ENCODE assay signal across 20 cellular contexts in genomic region chr3:127732303-127732702, GRCh38. TPM values are rescaled to one million over a fixed set of nuclear protein-coding genes. Genes with fewer than 3 reads are reported as not detected.
A peak's percentile ranks its signal among the peaks of the same experiment; 100 is the strongest.
DNase-seq lines count a peak whose midpoint lies in the region; ATAC-seq and TF ChIP-seq lines count a peak whose summit lies in the region.
"Had no signal": no experiment of that assay in that cellular context is flagged by ENCODE, and none has a peak within 500 bp of the region (broad histone marks: within the 10 kb centered on the region; RNA-seq: fewer than 3 reads in every experiment).

No MANE protein-coding gene starts in this region.

- POLR2A ChIA-PET in HEK293 (lab: Yijun Ruan, JAX), result no interaction called here
- POLR2A ChIA-PET in activated CD8-positive, alpha-beta T cell treated with anti-CD3 and anti-CD28 coated beads, Interleukin-2, amount 10 ng/mL, durations not matched to agents 7 days and 5 days (lab: Charles Lee), result no interaction called here

- no peaks in the 10 kb centered on the region for H3K36me3 ChIP-seq in BLaER1 treated with 17β-estradiol and CSF1 and Interleukin-3, amounts not matched to agents 10 nM and 100 nM
- H3K36me3 ChIP-seq in HEK293 (ENCODE audit: control insufficient read depth in 2 of 2, insufficient read depth in 1 of 2, low read length in 2 of 2), result no peaks in the 10 kb centered on the region
- H3K36me3 ChIP-seq in WERI-Rb-1, result no peaks in the 10 kb centered on the region
- H3K36me3 ChIP-seq in GM23248 (ENCODE audit: low read depth), result no peaks in the 10 kb centered on the region

- H3K27ac ChIP-seq in BLaER1 treated with 17β-estradiol and CSF1 and Interleukin-3, amounts not matched to agents 10 nM and 100 nM, result peak overlapping the region in 7 of 11 experiments; percentile 21 to 85 (median 64); a peak in 13 of 22 replicates
- H3K27ac ChIP-seq in HEK293 (ENCODE audit: extremely low read depth, low read depth, low read length) (no peak overlapping the region), WERI-Rb-1 (peak overlapping the region; percentile 40; the same call in 1 of the 2 replicates), GM23248 (no peak overlapping the region)

- no peaks in the 10 kb centered on the region for H3K27me3 ChIP-seq in BLaER1 treated with 17β-estradiol and CSF1 and Interleukin-3, amounts not matched to agents 10 nM and 100 nM
- no peaks in the 10 kb centered on the region for H3K27me3 ChIP-seq in WERI-Rb-1 (ENCODE audit: insufficient read depth, low read depth, severe bottlenecking)
- H3K27me3 ChIP-seq in GM23248 (replicated peaks; ENCODE audit: insufficient read depth), result no peaks in the 10 kb centered on the region

- H3K36me3 Mint-ChIP-seq in activated CD8-positive, alpha-beta T cell treated with anti-CD3 and anti-CD28 coated beads, Interleukin-2, amount 10 ng/mL, durations not matched to agents 7 days and 5 days (ENCODE audit: low read depth), result no peaks in the 10 kb centered on the region
- H3K36me3 Mint-ChIP-seq: activated naive CD8-positive, alpha-beta T cell treated with anti-CD3 and anti-CD28 coated beads, Interleukin-2, amount 10 ng/mL, durations not matched to agents 7 days and 5 days; CD8-positive, alpha-beta memory T cell; naive thymus-derived CD4-positive, alpha-beta T cell had no signal

- H3K9me3 Mint-ChIP-seq in activated CD8-positive, alpha-beta T cell treated with anti-CD3 and anti-CD28 coated beads, Interleukin-2, amount 10 ng/mL, durations not matched to agents 7 days and 5 days (ENCODE audit: insufficient read depth), result no peaks in the 10 kb centered on the region
- H3K9me3 Mint-ChIP-seq: activated naive CD8-positive, alpha-beta T cell treated with anti-CD3 and anti-CD28 coated beads, Interleukin-2, amount 10 ng/mL, durations not matched to agents 7 days and 5 days; CD8-positive, alpha-beta memory T cell; HFFc6; naive thymus-derived CD4-positive, alpha-beta T cell; T-helper 1 cell treated with Interleukin-12 subunit alpha and Interleukin-12 subunit beta and Interleukin-4 antibody, amounts not matched to agents 30 μg/mL and 1 μg/mL, for 36 hours had no signal

- in situ Hi-C loops in GM23248 (cut with MboI), result no loop called here

- no peak overlapping the region for H3K4me3 ChIP-seq in BLaER1 treated with 17β-estradiol and CSF1 and Interleukin-3, amounts not matched to agents 10 nM and 100 nM
- H3K4me3 ChIP-seq in HEK293 (ENCODE audit: low read depth, low read length) (no peak overlapping the region), WERI-Rb-1 (ENCODE audit: low read depth, low read length) (no peak overlapping the region), GM23248 (no peak overlapping the region)
- H3K4me3 ChIP-seq: smooth muscle cell had no signal

- H3K4me1 Mint-ChIP-seq in activated CD8-positive, alpha-beta T cell treated with anti-CD3 and anti-CD28 coated beads, Interleukin-2, amount 10 ng/mL, durations not matched to agents 7 days and 5 days (ENCODE audit: low read depth), result peaks cover 10% of the 10 kb centered on the region
- H3K4me1 Mint-ChIP-seq: CD8-positive, alpha-beta memory T cell had no signal

- H3K9me3 ChIP-seq in BLaER1 treated with 17β-estradiol and CSF1 and Interleukin-3, amounts not matched to agents 10 nM and 100 nM (replicated peaks in 1 of 11), result peaks cover 0 to 12% (median under 1%) of the 10 kb centered on the region in 11 experiments; a peak in 6 of 22 replicates
- H3K9me3 ChIP-seq in HEK293 (ENCODE audit: control insufficient read depth, insufficient read depth, low read depth, low read length), result no peaks in the 10 kb centered on the region
- no peaks in the 10 kb centered on the region for H3K9me3 ChIP-seq in WERI-Rb-1 (ENCODE audit: severe bottlenecking)
- H3K9me3 ChIP-seq in GM23248 (ENCODE audit: low read depth), result no peaks in the 10 kb centered on the region

- no peak overlapping the region for H3K4me3 Mint-ChIP-seq in activated CD8-positive, alpha-beta T cell treated with anti-CD3 and anti-CD28 coated beads, Interleukin-2, amount 10 ng/mL, durations not matched to agents 7 days and 5 days
- H3K4me3 Mint-ChIP-seq: activated naive CD8-positive, alpha-beta T cell treated with anti-CD3 and anti-CD28 coated beads, Interleukin-2, amount 10 ng/mL, durations not matched to agents 7 days and 5 days; CD8-positive, alpha-beta memory T cell; HFFc6; naive thymus-derived CD4-positive, alpha-beta T cell; T-helper 1 cell treated with Interleukin-12 subunit alpha and Interleukin-12 subunit beta and Interleukin-4 antibody, amounts not matched to agents 30 μg/mL and 1 μg/mL, for 36 hours had no signal

- DNase-seq in WERI-Rb-1, result peak; percentile 31
- peak; percentile 63 for DNase-seq in iPS-NIHi7 (ENCODE audit: extremely low spot score)
- DNase-seq in omental fat pad (ENCODE audit: low spot score), result no peak
- no peak for DNase-seq in activated CD8-positive, alpha-beta T cell treated with anti-CD3 and anti-CD28 coated beads, Interleukin-2, amount 10 ng/mL, durations not matched to agents 7 days and 5 days
- DNase-seq in GM23248, result no peak
- DNase-seq: activated naive CD8-positive, alpha-beta T cell treated with anti-CD3 and anti-CD28 coated beads, Interleukin-2, amount 10 ng/mL, durations not matched to agents 7 days and 5 days; CD8-positive, alpha-beta memory T cell; foreskin melanocyte; HFFc6; mammary epithelial cell; naive thymus-derived CD4-positive, alpha-beta T cell; NCI-H1105; SHP77 treated with DMSO at 0.1 percent for 48 hours; stimulated activated CD8-positive, alpha-beta memory T cell treated with anti-CD3 and anti-CD28 coated beads, Interleukin-4, amount 100 ng/mL, for 48 hours had no signal

- no peak overlapping the region for H2AFZ ChIP-seq in GM23248

- H3K9ac ChIP-seq in BLaER1 treated with 17β-estradiol and CSF1 and Interleukin-3, amounts not matched to agents 10 nM and 100 nM, result peak overlapping the region in 2 of 11 experiments; percentile 7 to 27; a peak in 3 of 22 replicates
- no peak overlapping the region for H3K9ac ChIP-seq in GM23248

- no peaks in the 10 kb centered on the region for H4K20me1 ChIP-seq in BLaER1 treated with 17β-estradiol and CSF1 and Interleukin-3, amounts not matched to agents 10 nM and 100 nM
- H4K20me1 ChIP-seq in GM23248 (ENCODE audit: insufficient read depth), result no peaks in the 10 kb centered on the region

- no peak overlapping the region for H3K27ac Mint-ChIP-seq in activated CD8-positive, alpha-beta T cell treated with anti-CD3 and anti-CD28 coated beads, Interleukin-2, amount 10 ng/mL, durations not matched to agents 7 days and 5 days
- H3K27ac Mint-ChIP-seq: activated naive CD8-positive, alpha-beta T cell treated with anti-CD3 and anti-CD28 coated beads, Interleukin-2, amount 10 ng/mL, durations not matched to agents 7 days and 5 days; naive thymus-derived CD4-positive, alpha-beta T cell; progenitor cell of endocrine pancreas; T-helper 1 cell treated with Interleukin-12 subunit alpha and Interleukin-12 subunit beta and Interleukin-4 antibody, amounts not matched to agents 30 μg/mL and 1 μg/mL, for 36 hours had no signal

- TF ChIP-seq CTCF in HEK293 (tag by site-specific recombination; IDR thresholded peaks at IDR 0.05), result no peak
- no peak for TF ChIP-seq CTCF in WERI-Rb-1 (IDR thresholded peaks at IDR 0.05; ENCODE audit: low read depth, low read length)
- no peak for TF ChIP-seq CTCF in omental fat pad (IDR thresholded peaks at IDR 0.05)

- no peaks in the 10 kb centered on the region for H3K9me2 ChIP-seq in GM23248 (ENCODE audit: insufficient read depth)

- peaks cover 42% of the 10 kb centered on the region for H3K79me2 ChIP-seq in GM23248 (ENCODE audit: insufficient read depth)

- CTCF ChIA-PET in HEK293 (lab: Yijun Ruan, JAX), result no interaction called here
- CTCF ChIA-PET in activated CD8-positive, alpha-beta T cell treated with anti-CD3 and anti-CD28 coated beads, Interleukin-2, amount 10 ng/mL, durations not matched to agents 7 days and 5 days (lab: Charles Lee), result no interaction called here

- peaks cover 44 to 96% (median 71%) of the 10 kb centered on the region in 10 experiments for H3K4me1 ChIP-seq in BLaER1 treated with 17β-estradiol and CSF1 and Interleukin-3, amounts not matched to agents 10 nM and 100 nM
- no peaks in the 10 kb centered on the region; the same call in 1 of the 2 replicates for H3K4me1 ChIP-seq in HEK293 (ENCODE audit: control insufficient read depth, insufficient read depth, low read length)
- H3K4me1 ChIP-seq in GM23248 (ENCODE audit: insufficient read depth), result peaks cover 31% of the 10 kb centered on the region

- H3K4me2 ChIP-seq in BLaER1 treated with 17β-estradiol and CSF1 and Interleukin-3, amounts not matched to agents 10 nM and 100 nM, result peak overlapping the region in 9 of 11 experiments; percentile 77 to 98 (median 88); a peak in 13 of 22 replicates
- no peak overlapping the region for H3K4me2 ChIP-seq in GM23248 (ENCODE audit: unreplicated experiment)
- H3K4me2 ChIP-seq: smooth muscle cell had no signal

- ATAC-seq in omental fat pad (ENCODE audit: low FRiP score), result no peak
- no peak for ATAC-seq in activated CD4-positive, CD25-positive, alpha-beta regulatory T cell treated with anti-CD3 and anti-CD28 coated beads, Interleukin-2, amount 50 U/mL, for 24 hours
- ATAC-seq in activated CD8-positive, alpha-beta T cell treated with anti-CD3 and anti-CD28 coated beads, Interleukin-2, amount 10 ng/mL, durations not matched to agents 7 days and 5 days, result no peak
- ATAC-seq: naive thymus-derived CD4-positive, alpha-beta T cell had no signal

- H3K27me3 Mint-ChIP-seq in activated CD8-positive, alpha-beta T cell treated with anti-CD3 and anti-CD28 coated beads, Interleukin-2, amount 10 ng/mL, durations not matched to agents 7 days and 5 days (ENCODE audit: low read depth), result peaks cover 26% of the 10 kb centered on the region

- WGBS in GM23248 (ENCODE audit: low coverage in 1 of 2, low lambda C conversion rate in 2 of 2, missing lambda C conversion rate in 2 of 2), 2 experiments, result 98 to 100% methylated on average over 4 of the region's 4 CpGs

- H3F3A ChIP-seq in GM23248 (ENCODE audit: insufficient read depth), result peaks cover 28% of the 10 kb centered on the region

RNA-seq across cellular contexts. Expression of gene ABTB1, which starts 59.6 kb away (rescaled TPM):
- total RNA-seq in omental fat pad, result 100 to 1,000 TPM in 1 of 4 donors, 10 to 100 TPM in 3; 19.5 to 114 (median 28.7) TPM
- total RNA-seq in activated CD8-positive, alpha-beta T cell treated with anti-CD3 and anti-CD28 coated beads, Interleukin-2, amount 10 ng/mL, durations not matched to agents 7 days and 5 days, result 10 to 100 TPM; 15.6 to 16.5 TPM
- 7.8 and 8.9 TPM in 2 replicates for total RNA-seq in GM23248 (2014; rRNA removed; shearing (Covaris generic))
- 20.4 and 20.9 TPM in 2 replicates for polyA plus RNA-seq in GM23248 (2016; fragmentation: Nextera tagmentation; extraction: Ambion mirVana)

Comparison
In these comparisons a context has a peak if more than half of its experiments do, and no peak if none do; other contexts are left out.
1. H3K27ac ChIP-seq: peak in BLaER1 treated with 17β-estradiol and CSF1 and Interleukin-3, amounts not matched to agents 10 nM and 100 nM (7 of 11) and WERI-Rb-1 (single experiment); none in HEK293 (single experiment) and GM23248 (single experiment).
2. DNase-seq: peak in WERI-Rb-1 (single experiment) and iPS-NIHi7 (single experiment); none in omental fat pad (single experiment), activated CD8-positive, alpha-beta T cell treated with anti-CD3 and anti-CD28 coated beads, Interleukin-2, amount 10 ng/mL, durations not matched to agents 7 days and 5 days (single experiment) and GM23248 (single experiment).